20 cellular contexts compared by ENCODE assay signal in genomic region chr2:200588076-200588678, GRCh38. TPM values are rescaled to one million over a fixed set of nuclear protein-coding genes. Genes with fewer than 3 reads are reported as not detected.
DNase-seq lines count a peak whose midpoint lies in the region; ATAC-seq and TF ChIP-seq lines count a peak whose summit lies in the region.
"Had no signal": no experiment of that assay in that cellular context is flagged by ENCODE, and none has a peak within 500 bp of the region (broad histone marks: within the 10 kb centered on the region; RNA-seq: fewer than 3 reads in every experiment).

No MANE protein-coding gene starts in this region.

- ATAC-seq in right lobe of liver = peak; percentile 9 to 50 (median 38)
- ATAC-seq in HG03565 (IDR thresholded peaks at IDR 0.05; ENCODE audit: unreplicated experiment) = no peak
- no peak for ATAC-seq in HG03135 (IDR thresholded peaks at IDR 0.05; ENCODE audit: unreplicated experiment)
- ATAC-seq: Panc1 had no signal

- no peaks in the 10 kb centered on the region for H3K9me3 ChIP-seq in right lobe of liver
- H3K9me3 ChIP-seq: Caco-2, SK-N-SH had no signal

- DNase-seq in HuH-7.5 (ENCODE audit: low spot score) (peak; percentile 30), coronary artery (ENCODE audit: low spot score) (no peak), right lobe of liver (peak; percentile 28 to 73 (median 68)), NCI-H1048 (lab: John Stamatoyannopoulos, UW) (no peak), NCI-H345 treated with DMSO at 0.1 percent for 48 hours (lab: John Stamatoyannopoulos, UW; ENCODE audit: unreplicated experiment) (no peak)
- DNase-seq: ACHN; Caco-2; CD4-positive, alpha-beta memory T cell; DMS 273 treated with DMSO at 0.1 percent for 48 hours; DMS79 treated with DMSO at 0.1 percent for 48 hours; H7; Karpas-422; NCI-H1417; NCI-H187; SIG-M5; SK-N-SH had no signal

- TF ChIP-seq CTCF in coronary artery (IDR thresholded peaks at IDR 0.05) (no peak), right lobe of liver (IDR thresholded peaks at IDR 0.05) (no peak)

- 18% methylated on average over 4 of the region's 4 CpGs for WGBS in right lobe of liver (ENCODE audit: insufficient coverage, low coverage, low lambda C conversion rate, missing lambda C conversion rate)

- no peaks in the 10 kb centered on the region for H3K27me3 ChIP-seq in right lobe of liver

- intact Hi-C loops in right lobe of liver (cut with DNase I) = no loop called here

- H3K27ac ChIP-seq in coronary artery (peak overlapping the region in 1 of 2 donors; percentile 47), right lobe of liver (peak overlapping the region; percentile 79 to 96 (median 80))
- H3K27ac ChIP-seq: BLaER1 treated with 17β-estradiol and CSF1 and Interleukin-3, amounts not matched to agents 10 nM and 100 nM had no signal

- peak; percentile 22 for TF ChIP-seq POLR2A in right lobe of liver (IDR thresholded peaks at IDR 0.05)

- peaks cover 0 to 59% (median 14%) of the 10 kb centered on the region in 4 donors for H3K4me1 ChIP-seq in right lobe of liver

- H3K36me3 ChIP-seq in right lobe of liver = peaks cover 0 to 17% (median 0%) of the 10 kb centered on the region in 4 donors

- peak overlapping the region; percentile 38 for H3K4me3 ChIP-seq in coronary artery
- peak overlapping the region; percentile 55 to 90 (median 79) for H3K4me3 ChIP-seq in right lobe of liver
- H3K4me3 ChIP-seq: BLaER1 treated with 17β-estradiol and CSF1 and Interleukin-3, amounts not matched to agents 10 nM and 100 nM had no signal

RNA-seq across cellular contexts. Expression of gene AOX1, which starts 2.4 kb away (rescaled TPM):
- 1,000 to 10,000 TPM in 3 of 6 experiments, 100 to 1,000 TPM in 3; 524 to 1,747 (median 931) TPM for total RNA-seq in right lobe of liver
- total RNA-seq: CD4-positive, alpha-beta memory T cell had no signal

Comparison
In these comparisons a context has a peak if more than half of its experiments do, and no peak if none do; other contexts are left out.
1. DNase-seq: peak in HuH-7.5 (single experiment) and right lobe of liver (3 of 3); none in coronary artery (single experiment), NCI-H1048 (single experiment) and NCI-H345 treated with DMSO at 0.1 percent for 48 hours (single experiment).
2. ATAC-seq: peak in right lobe of liver (4 of 4); none in HG03565 (single experiment) and HG03135 (single experiment).